In genomic region chr10:61142987-61143386, GRCh38 we compare ENCODE assay signal across 15 cellular contexts.
"Had no signal": no experiment of that assay in that cellular context is flagged by ENCODE, and none has a peak within 500 bp of the region (broad histone marks: within the 10 kb centered on the region; RNA-seq: fewer than 3 reads in every experiment).

No MANE protein-coding gene starts in this region.

- H3K36me3 ChIP-seq: lower lobe of right lung, stomach had no signal

- H3K9me3 Mint-ChIP-seq: activated CD4-positive, alpha-beta memory T cell treated with anti-CD3 and anti-CD28 coated beads for 36 hours; activated T-cell treated with anti-CD3 and anti-CD28 coated beads, Interleukin-2, amount 50 U/mL, for 4 hours had no signal

- H3K4me3 Mint-ChIP-seq: activated CD4-positive, alpha-beta memory T cell treated with anti-CD3 and anti-CD28 coated beads for 36 hours; activated naive CD8-positive, alpha-beta T cell; activated T-cell treated with anti-CD3 and anti-CD28 coated beads, Interleukin-2, amount 50 U/mL, for 4 hours; mesothelial cell of epicardium; naive B cell had no signal

- H2AFZ ChIP-seq: parathyroid adenoma had no signal

- H3K9me3 ChIP-seq: lower lobe of right lung, stomach had no signal

- DNase-seq: activated CD4-positive, alpha-beta memory T cell treated with anti-CD3 and anti-CD28 coated beads for 36 hours; activated effector memory CD4-positive, alpha-beta T cell treated with anti-CD3 and anti-CD28 coated beads, Interleukin-2, amount 50 U/mL, for 16 hours; activated T-cell treated with anti-CD3 and anti-CD28 coated beads, Interleukin-2, amount 50 U/mL, for 4 hours; cerebellar nuclear complex; dermis blood vessel endothelial cell; glutamatergic neuron; lower lobe of right lung; naive B cell; retina; stimulated activated CD4-positive, alpha-beta T cell treated with anti-CD3 and anti-CD28 coated beads, Interleukin-4, amount 100 ng/mL, for 4 hours; stomach had no signal

- ATAC-seq: activated T-cell treated with anti-CD3 and anti-CD28 coated beads, Interleukin-2, amount 50 U/mL, for 4 hours; lower lobe of right lung had no signal

- H3K79me2 ChIP-seq: parathyroid adenoma had no signal

- H3K27me3 ChIP-seq: stomach had no signal

- H3K4me3 ChIP-seq: lower lobe of right lung, stomach had no signal

- H3K27ac ChIP-seq: lower lobe of right lung, parathyroid adenoma, stomach had no signal

- H3K9ac ChIP-seq: parathyroid adenoma had no signal

- H3K27ac Mint-ChIP-seq: activated CD4-positive, alpha-beta memory T cell treated with anti-CD3 and anti-CD28 coated beads for 36 hours; activated naive CD8-positive, alpha-beta T cell; mesothelial cell of epicardium had no signal

- H3K4me1 ChIP-seq: parathyroid adenoma had no signal

- FAIRE-seq: urothelium cell line had no signal

- H3K36me3 Mint-ChIP-seq: activated CD4-positive, alpha-beta memory T cell treated with anti-CD3 and anti-CD28 coated beads for 36 hours; activated naive CD8-positive, alpha-beta T cell; naive B cell had no signal
